Comparison of ENCODE assay signal across 8 cellular contexts in the genomic region with DNA sequence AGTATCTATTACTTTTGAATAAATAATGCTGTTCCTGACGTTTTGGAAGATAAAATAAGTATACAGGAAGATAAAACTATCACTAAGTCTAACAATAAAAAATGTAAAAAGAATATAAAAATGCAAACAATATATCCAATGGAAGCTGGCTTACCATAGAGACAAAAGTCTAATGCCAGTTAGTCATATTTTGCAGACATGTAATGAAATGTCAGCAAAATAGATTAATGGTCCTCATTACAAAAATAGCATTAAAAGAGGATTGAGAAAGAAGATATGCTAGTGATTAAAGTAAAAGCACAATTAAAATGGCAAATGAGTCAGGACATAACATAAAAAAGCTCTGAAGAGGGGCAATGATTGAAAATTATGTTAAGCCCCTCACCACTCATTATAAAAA.
"Had no signal": no experiment of that assay in that cellular context is flagged by ENCODE, and none has a peak within 500 bp of the region (broad histone marks: within the 10 kb centered on the region; RNA-seq: fewer than 3 reads in every experiment).

No MANE protein-coding gene starts in this region.

- H3K27ac ChIP-seq: KMS-11 had no signal

- H3K27me3 Mint-ChIP-seq: IgD-negative memory B cell had no signal

- H3K4me2 ChIP-seq: GM23338, KMS-11 had no signal

- H3K27ac Mint-ChIP-seq: GM23338, H9, IgD-negative memory B cell had no signal

- H3K4me3 Mint-ChIP-seq: GM23338, H9, IgD-negative memory B cell had no signal

- FAIRE-seq: H1, HTR-8/SVneo had no signal

- ATAC-seq: GM23338 had no signal

- DNase-seq: H9, HCEC 1CT, KBM-7 had no signal

- H2AFZ ChIP-seq: GM23338 had no signal

- H3K4me3 ChIP-seq: GM23338 had no signal

- H3K9ac ChIP-seq: KMS-11 had no signal

- H3K4me1 Mint-ChIP-seq: GM23338, IgD-negative memory B cell had no signal
